Comparison of ENCODE assay signal across 10 cellular contexts in the genomic region with DNA sequence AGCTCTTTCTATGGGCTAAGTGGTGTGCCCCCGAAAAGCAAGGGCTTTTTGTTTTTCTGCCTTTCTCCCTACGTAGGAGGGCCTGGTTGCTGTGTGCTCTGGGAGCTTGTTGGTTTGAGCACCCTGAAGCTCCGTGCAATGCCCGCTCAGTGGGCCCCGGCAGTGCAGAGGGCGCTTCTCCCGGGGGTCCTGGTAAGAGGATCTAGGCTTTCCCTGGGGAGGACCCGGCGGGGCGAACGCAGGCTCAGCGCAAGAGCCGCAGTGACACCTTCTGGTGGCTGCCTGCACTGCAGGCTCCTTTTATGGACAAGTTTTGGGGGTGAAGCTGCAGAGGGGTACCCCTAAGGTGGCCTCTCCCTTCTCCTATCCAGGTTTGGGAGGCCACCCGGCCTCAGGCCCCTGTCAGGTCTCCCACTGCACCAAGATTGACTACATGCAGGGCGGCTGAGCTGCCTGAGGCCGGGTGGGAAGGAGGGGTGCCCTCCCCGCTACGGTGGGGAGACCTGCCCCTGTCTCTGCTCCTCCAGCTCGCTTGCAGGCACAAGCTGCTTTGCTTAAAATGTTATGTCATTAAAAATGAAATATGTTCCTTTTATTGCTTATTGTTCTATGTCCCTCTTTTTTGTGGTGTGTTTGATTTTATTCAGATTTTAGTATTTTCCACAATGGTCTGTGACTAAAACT.
DNase-seq lines count a peak whose midpoint lies in the region; ATAC-seq and TF ChIP-seq lines count a peak whose summit lies in the region.
"Had no signal": no experiment of that assay in that cellular context is flagged by ENCODE, and none has a peak within 500 bp of the region (broad histone marks: within the 10 kb centered on the region; RNA-seq: fewer than 3 reads in every experiment).

No MANE protein-coding gene starts in this region.

- no CpG with 5 or more reads among the region's 19 CpGs for WGBS in trophoblast cell (ENCODE audit: extremely low coverage, insufficient coverage, insufficient read length)

- H4K8ac ChIP-seq in trophoblast cell (ENCODE audit: low read depth, low read length), result no peak overlapping the region

- H3K4me3 ChIP-seq in trophoblast cell (ENCODE audit: low read depth, low read length), result no peak overlapping the region

- peaks cover 0 to 2% of the 10 kb centered on the region in 2 experiments for H3K4me1 ChIP-seq in trophoblast cell (ENCODE audit: control insufficient read depth in 1 of 2, insufficient read depth in 2 of 2, low read length in 2 of 2)

- H3K79me2 ChIP-seq in trophoblast cell (ENCODE audit: control insufficient read depth, insufficient read depth, low read length, poor library complexity), result no peaks in the 10 kb centered on the region

- H3K36me3 ChIP-seq in trophoblast cell (ENCODE audit: control insufficient read depth in 1 of 2, insufficient read depth in 2 of 2, low read length in 2 of 2), result no peaks in the 10 kb centered on the region
- H3K36me3 ChIP-seq: neutrophil had no signal

- H3K4me2 ChIP-seq in trophoblast cell (ENCODE audit: low read length), result peak overlapping the region; percentile 38

- H2BK120ac ChIP-seq in trophoblast cell (ENCODE audit: insufficient read depth, low read length, poor library complexity), result no peak overlapping the region

- H4K91ac ChIP-seq in trophoblast cell (ENCODE audit: low read depth, low read length), result no peak overlapping the region

- ATAC-seq in HG03571 (IDR thresholded peaks at IDR 0.05; ENCODE audit: unreplicated experiment), result no peak

- CTCF ChIA-PET in GM10248 (lab: Yijun Ruan, JAX), result interaction anchor here (0.9 to 2.0 kb wide), 4 partner anchors 10 to 468 kb away, joined by 3 to 7 read pairs (median 4); no protein-coding TSS in a partner anchor

- no peak overlapping the region for H2AFZ ChIP-seq in trophoblast cell (ENCODE audit: insufficient read depth, low read length, poor library complexity)

- TF ChIP-seq CTCF in GM10248 (IDR thresholded peaks at IDR 0.05; ENCODE audit: control extremely low read depth, extremely low read depth, low read depth, missing control alignments) (peak; percentile 43), endothelial cell (IDR thresholded peaks at IDR 0.05; ENCODE audit: unreplicated experiment) (peak; percentile 95)

- DNase-seq in GM10248 (ENCODE audit: extremely low spot score) (no peak), KBM-7 (peak; percentile 14), endothelial cell (ENCODE audit: low spot score) (peak; percentile 59), trophoblast cell (no peak), glomerular visceral epithelial cell (ENCODE audit: extremely low spot score) (no peak)
- no peak for DNase-seq in activated naive CD4-positive, alpha-beta T cell (lab: John Stamatoyannopoulos, UW)
- DNase-seq in activated effector memory CD4-positive, alpha-beta T cell treated with Interleukin-2 at 50 U/mL for 16 hours, result no peak
- DNase-seq: activated naive CD4-positive, alpha-beta T cell treated with Interleukin-2 at 50 U/mL for 16 hours had no signal

- H3K9ac ChIP-seq in trophoblast cell (ENCODE audit: low read length), result no peak overlapping the region

- no peaks in the 10 kb centered on the region for H3K9me3 Mint-ChIP-seq in endothelial cell (ENCODE audit: unreplicated experiment)

- H2BK5ac ChIP-seq in trophoblast cell (ENCODE audit: low read depth, low read length, poor library complexity), result no peak overlapping the region

- H3K27ac ChIP-seq in trophoblast cell (ENCODE audit: low read depth, low read length), result no peak overlapping the region
- H3K27ac ChIP-seq: neutrophil had no signal

- peak overlapping the region; percentile 52 for H2BK12ac ChIP-seq in trophoblast cell (ENCODE audit: low read length)

- peak overlapping the region; percentile 44 for H3K18ac ChIP-seq in trophoblast cell (ENCODE audit: low read length)

- no peak overlapping the region for H3K14ac ChIP-seq in trophoblast cell (ENCODE audit: low read length)

- H3K27ac Mint-ChIP-seq in endothelial cell (ENCODE audit: unreplicated experiment), result no peak overlapping the region

- H3K79me1 ChIP-seq in trophoblast cell (ENCODE audit: low read length), result no peaks in the 10 kb centered on the region

- POLR2A ChIA-PET in GM10248 (lab: Yijun Ruan, JAX), result no interaction called here

- no peak overlapping the region for H4K12ac ChIP-seq in trophoblast cell (ENCODE audit: low read depth, low read length)

- no peaks in the 10 kb centered on the region for H3K4me1 Mint-ChIP-seq in endothelial cell (ENCODE audit: unreplicated experiment)

- H3K23ac ChIP-seq in trophoblast cell (ENCODE audit: low read length), result no peak overlapping the region

- no peak overlapping the region for H3K4me3 Mint-ChIP-seq in endothelial cell (ENCODE audit: unreplicated experiment)

- H3K27me3 ChIP-seq in trophoblast cell (ENCODE audit: insufficient read depth, low read length), result no peaks in the 10 kb centered on the region
- H3K27me3 ChIP-seq: neutrophil had no signal

- no peaks in the 10 kb centered on the region for H3K36me3 Mint-ChIP-seq in endothelial cell (ENCODE audit: low read depth, unreplicated experiment)

- H3K4ac ChIP-seq in trophoblast cell (ENCODE audit: low read depth, low read length), result no peak overlapping the region

- H3K27me3 Mint-ChIP-seq in endothelial cell (ENCODE audit: unreplicated experiment), result no peaks in the 10 kb centered on the region

- in situ Hi-C loops in KBM-7 (cut with MboI; ENCODE audit: low pct_unique_long_range_greater_than_20kb, low sequenced_read_pairs), result no loop called here

- H3K9me3 ChIP-seq in trophoblast cell (ENCODE audit: insufficient read depth, low read depth, low read length), result no peaks in the 10 kb centered on the region
- H3K9me3 ChIP-seq: neutrophil had no signal

- no peak overlapping the region for H2AK5ac ChIP-seq in trophoblast cell (ENCODE audit: low read length)

Comparison
In these comparisons a context has a peak if more than half of its experiments do, and no peak if none do; other contexts are left out.
1. DNase-seq: peak in KBM-7 (single experiment) and endothelial cell (single experiment); none in GM10248 (single experiment), trophoblast cell (0 of 2), glomerular visceral epithelial cell (single experiment), activated naive CD4-positive, alpha-beta T cell (0 of 4) and activated effector memory CD4-positive, alpha-beta T cell treated with Interleukin-2 at 50 U/mL for 16 hours (single experiment).